Comparison of ENCODE assay signal across 9 cellular contexts in genomic region chr11:7442588-7443215, GRCh38. TPM values are rescaled to one million over a fixed set of nuclear protein-coding genes. Genes with fewer than 3 reads are reported as not detected.
DNase-seq lines count a peak whose midpoint lies in the region; ATAC-seq, FAIRE-seq and TF ChIP-seq lines count a peak whose summit lies in the region.
"Had no signal": no experiment of that assay in that cellular context is flagged by ENCODE, and none has a peak within 500 bp of the region (broad histone marks: within the 10 kb centered on the region; RNA-seq: fewer than 3 reads in every experiment).

No MANE protein-coding gene starts in this region.

- H3K36me3 ChIP-seq in DND-41 (ENCODE audit: insufficient read depth, low read length) (no peaks in the 10 kb centered on the region), SJSA1 (no peaks in the 10 kb centered on the region)

- H3K27me3 ChIP-seq in DND-41 (ENCODE audit: insufficient read depth, low read length, poor library complexity): peaks cover 10% of the 10 kb centered on the region
- H3K27me3 ChIP-seq in SJSA1 (replicated peaks): no peaks in the 10 kb centered on the region

- H3K9me3 ChIP-seq in DND-41 (ENCODE audit: insufficient read depth, low read length, severe bottlenecking): no peaks in the 10 kb centered on the region
- H3K9me3 ChIP-seq in SJSA1 (replicated peaks): no peaks in the 10 kb centered on the region

- FAIRE-seq in urothelium cell line (lab: Jason Lieb, UNC): no peak

- H3K79me2 ChIP-seq in DND-41 (ENCODE audit: insufficient read depth, low read length): no peaks in the 10 kb centered on the region

- H2AFZ ChIP-seq in DND-41 (ENCODE audit: low read depth, low read length): no peak overlapping the region

- no peaks in the 10 kb centered on the region; the same call in 1 of the 2 replicates for H4K20me1 ChIP-seq in DND-41 (ENCODE audit: insufficient read depth, low read length)

- no peak overlapping the region for H3K4me2 ChIP-seq in DND-41 (ENCODE audit: insufficient read depth, low read length)

- ATAC-seq in DND-41 (ENCODE audit: insufficient read depth, low read depth) (peak; percentile 76), HG03575 (IDR thresholded peaks at IDR 0.05; ENCODE audit: extremely low read depth, insufficient number of reproducible peaks, low FRiP score, unreplicated experiment) (peak; percentile 68)

- intact Hi-C loops in head of caudate nucleus (cut with DNase I): loop anchor here (10.0 kb wide), 1 partner anchor 298 kb away; no protein-coding TSS in a partner anchor
- intact Hi-C loops in posterior vena cava (cut with DNase I): no loop called here

- H3K4me3 ChIP-seq in DND-41 (ENCODE audit: low read depth in 1 of 2, low read length in 2 of 2) (no peak overlapping the region), SJSA1 (no peak overlapping the region)

- TF ChIP-seq CTCF in DND-41 (IDR thresholded peaks at IDR 0.05; ENCODE audit: borderline replicate concordance, extremely low read depth, low read length, poor library complexity, severe bottlenecking) (peak; percentile 88), GM20000 (IDR thresholded peaks at IDR 0.05; ENCODE audit: extremely low read depth, missing control alignments) (peak; percentile 93)

- peak; percentile 66 for DNase-seq in DND-41
- DNase-seq in GM20000 (ENCODE audit: low spot score): peak; percentile 74
- peak; percentile 33 to 50 for DNase-seq in SJSA1 (ENCODE audit: low read depth in 1 of 2, low spot score in 2 of 2)
- DNase-seq in activated naive CD4-positive, alpha-beta T cell treated with Interleukin-2 at 50 U/mL for 16 hours: peak; percentile 71
- peak; percentile 28 to 95 (median 86) for DNase-seq in head of caudate nucleus
- peak; percentile 89 for DNase-seq in posterior vena cava (ENCODE audit: low spot score)
- DNase-seq in urothelium cell line (ENCODE audit: low spot score): peak; percentile 70

- no peak overlapping the region for H3K9ac ChIP-seq in DND-41 (ENCODE audit: low read depth, low read length)

- H3K27ac ChIP-seq in DND-41 (ENCODE audit: low read length): no peak overlapping the region
- no peak overlapping the region for H3K27ac ChIP-seq in SJSA1
- H3K27ac ChIP-seq: epithelial cell of prostate had no signal

- H3K4me1 ChIP-seq in DND-41 (ENCODE audit: insufficient read depth, low read length) (no peaks in the 10 kb centered on the region), SJSA1 (replicated peaks) (peaks cover 8% of the 10 kb centered on the region)

RNA-seq across cellular contexts. Expression of gene OLFML1, which starts 42.6 kb away (rescaled TPM):
- 0.09 and 1.1 TPM in 2 replicates for total RNA-seq in SJSA1 (2014; rRNA removed; shearing (Covaris generic))
- total RNA-seq in posterior vena cava: 10 to 100 TPM; 13.2 to 35.0 TPM
